In genomic region chr1:32714277-32714676, GRCh38 we compare ENCODE assay signal across 21 cellular contexts. TPM values are rescaled to one million over a fixed set of nuclear protein-coding genes. Genes with fewer than 3 reads are reported as not detected.
DNase-seq lines count a peak whose midpoint lies in the region; ATAC-seq, FAIRE-seq and TF ChIP-seq lines count a peak whose summit lies in the region.
"Had no signal": no experiment of that assay in that cellular context is flagged by ENCODE, and none has a peak within 500 bp of the region (broad histone marks: within the 10 kb centered on the region; RNA-seq: fewer than 3 reads in every experiment).

No MANE protein-coding gene starts in this region.

- H3K9ac ChIP-seq in HepG2 (ENCODE audit: insufficient read depth, low read depth, low read length): no peak overlapping the region

- peak overlapping the region; percentile 83 for H3K27ac ChIP-seq in PC-9
- H3K27ac ChIP-seq in HepG2 (ENCODE audit: extremely low read length, insufficient read depth, low read length): peak overlapping the region; percentile 20
- H3K27ac ChIP-seq in prostate gland: no peak overlapping the region
- H3K27ac ChIP-seq: Peyer's patch, SJSA1 had no signal

- TF ChIP-seq CTCF in PC-9 (conservative IDR thresholded peaks at IDR 0.05): no peak
- TF ChIP-seq CTCF in epithelial cell of esophagus (IDR thresholded peaks at IDR 0.05; ENCODE audit: insufficient read depth, low read depth, low read length, missing control alignments): no peak
- no peak for TF ChIP-seq CTCF in HepG2 (CRISPR knock-in tag; IDR thresholded peaks at IDR 0.05)
- TF ChIP-seq CTCF in prostate gland (IDR thresholded peaks at IDR 0.05): no peak

- H3K4me3 ChIP-seq in PC-9 (no peak overlapping the region), epithelial cell of esophagus (ENCODE audit: low read length) (no peak overlapping the region), HepG2 (replicated peaks in 1 of 3; ENCODE audit: insufficient read depth in 1 of 3, low read depth in 2 of 3, low read length in 3 of 3) (peak overlapping the region in 1 of 3 experiments; percentile 30; a peak in 1 of 6 replicates), prostate gland (no peak overlapping the region)
- H3K4me3 ChIP-seq: GM23338, Peyer's patch, SJSA1 had no signal

- no peaks in the 10 kb centered on the region for H3K79me2 ChIP-seq in PC-9 (ENCODE audit: low read depth)
- no peaks in the 10 kb centered on the region for H3K79me2 ChIP-seq in HepG2 (ENCODE audit: insufficient read depth, low read length)

- H3K4me1 ChIP-seq in PC-9 (replicated peaks; ENCODE audit: insufficient read depth) (peaks cover 44% of the 10 kb centered on the region), HepG2 (ENCODE audit: insufficient read depth, low read length) (peaks cover 88% of the 10 kb centered on the region), prostate gland (replicated peaks) (peaks cover 12% of the 10 kb centered on the region)
- H3K4me1 ChIP-seq: BE2C had no signal

- in situ Hi-C loops in HepG2 (cut with HindIII; ENCODE audit: extremely low pct_ligation_motif_present, low pct_unique_long_range_greater_than_20kb): loop anchor here (5.0 kb wide), 1 partner anchor 53 kb away; no protein-coding TSS in a partner anchor

- DNase-seq in PC-9: no peak
- peak; percentile 51 for DNase-seq in epithelial cell of esophagus (ENCODE audit: low read depth)
- DNase-seq in HepG2 (ENCODE audit: low spot score): peak; percentile 90
- peak; percentile 74 for DNase-seq in renal cortical epithelial cell (ENCODE audit: low read depth)
- DNase-seq in germinal center (ENCODE audit: low spot score): no peak
- no peak for DNase-seq in medulla oblongata (ENCODE audit: extremely low spot score)
- no peak for DNase-seq in prostate gland (ENCODE audit: low spot score)
- DNase-seq: BE2C, HCEC 1CT, MV-4-11, NCI-H1694 treated with DMSO at 0.1 percent for 48 hours, NCI-H2081 treated with DMSO at 0.1 percent for 48 hours, NCI-H2171 treated with DMSO at 0.1 percent for 48 hours, NCI-H524 treated with DMSO at 0.1 percent for 48 hours, NCI-H82, Peyer's patch had no signal

- POLR2A ChIA-PET in PC-9 (lab: Charles Lee; ENCODE audit: unreplicated experiment) (no interaction called here), HepG2 (lab: Yijun Ruan, JAX) (interaction anchor here (3.6 to 4.4 kb wide), 2 partner anchors 23 to 59 kb away, joined by 27 to 51 read pairs; no protein-coding TSS in a partner anchor)

- 2% methylated on average over 3 of the region's 4 CpGs for WGBS in HepG2 (ENCODE audit: low lambda C conversion rate)
- 79% methylated on average over 4 of the region's 4 CpGs for WGBS in prostate gland

- BruUV-seq in PC-9 (replicated peaks; lab: Mats Ljungman, UMichigan): no TSS peak
- no TSS peak for BruUV-seq in HepG2 (replicated peaks; lab: Mats Ljungman, UMichigan)

- CTCF ChIA-PET in PC-9 (lab: Charles Lee): interaction anchor here (4.6 kb wide), 1 partner anchor 61 kb away, joined by 20 read pairs; no protein-coding TSS in a partner anchor
- CTCF ChIA-PET in HepG2 (lab: Yijun Ruan, JAX; ENCODE audit: low intra/inter-chr PET ratio, low total read pairs): interaction anchor here (4.2 kb wide), 1 partner anchor 60 kb away, joined by 88 read pairs; no protein-coding TSS in a partner anchor

- TF ChIP-seq RAD21 in HepG2 (CRISPR knock-in tag; IDR thresholded peaks at IDR 0.05): no peak

- H2AFZ ChIP-seq in PC-9 (no peak overlapping the region), HepG2 (ENCODE audit: low read length) (peak overlapping the region; percentile 73)
- H2AFZ ChIP-seq: GM23338 had no signal

- H3K4me2 ChIP-seq in PC-9 (no peak overlapping the region), HepG2 (ENCODE audit: low read depth, low read length) (peak overlapping the region; percentile 65)
- H3K4me2 ChIP-seq: GM23338 had no signal

- peak; percentile 62 for FAIRE-seq in HepG2 (lab: Jason Lieb, UNC)
- FAIRE-seq: GM12892 had no signal

- H3K36me3 ChIP-seq in PC-9 (ENCODE audit: low read depth): no peaks in the 10 kb centered on the region
- no peaks in the 10 kb centered on the region for H3K36me3 ChIP-seq in HepG2 (replicated peaks in 1 of 2; ENCODE audit: control insufficient read depth in 1 of 2, insufficient read depth in 2 of 2, low read length in 2 of 2)
- no peaks in the 10 kb centered on the region for H3K36me3 ChIP-seq in prostate gland
- H3K36me3 ChIP-seq: BE2C, Peyer's patch had no signal

- TF ChIP-seq EP300 in HepG2 (IDR thresholded peaks at IDR 0.05; ENCODE audit: low read depth in 2 of 2, low read length in 2 of 2) (peak; percentile 33 to 54; a peak in 1 of 4 replicates), HepG2 (CRISPR knock-in tag; IDR thresholded peaks at IDR 0.05; ENCODE audit: borderline replicate concordance) (peak; percentile 59)

- no peak for TF ChIP-seq POLR2A in HepG2 (IDR thresholded peaks at IDR 0.05; ENCODE audit: insufficient read depth in 1 of 2, low read depth in 2 of 2, low read length in 2 of 2)
- no peak for TF ChIP-seq POLR2A in prostate gland (IDR thresholded peaks at IDR 0.05)

- intact Hi-C loops in PC-9 (cut with micrococcal nuclease; ENCODE audit: unreplicated experiment) (loop anchor here (5.0 to 10.0 kb wide), 2 partner anchors 103 to 371 kb away; partner anchors contain the start of genes AZIN2, S100PBP and YARS1), HepG2 (cut with micrococcal nuclease; ENCODE audit: unreplicated experiment) (loop anchor here (10.0 kb wide), 1 partner anchor 161 kb away; the partner anchor contains the start of gene FNDC5), prostate gland (cut with DNase I) (loop anchor here (5.0 kb wide), 1 partner anchor 158 kb away; the partner anchor contains the start of gene FNDC5)

- ATAC-seq in HepG2: peak; percentile 24
- no peak for ATAC-seq in activated CD4-positive, CD25-positive, alpha-beta regulatory T cell treated with anti-CD3 and anti-CD28 coated beads, Interleukin-2, amount 50 U/mL, for 24 hours
- ATAC-seq: GM23338 had no signal

- H4K20me1 ChIP-seq in PC-9 (ENCODE audit: insufficient read depth) (no peaks in the 10 kb centered on the region), HepG2 (ENCODE audit: insufficient read depth, low read length) (no peaks in the 10 kb centered on the region)

- no peaks in the 10 kb centered on the region for H3K9me3 ChIP-seq in PC-9 (ENCODE audit: insufficient read depth, low read depth)
- no peaks in the 10 kb centered on the region for H3K9me3 ChIP-seq in HepG2 (ENCODE audit: low read length)
- no peaks in the 10 kb centered on the region for H3K9me3 ChIP-seq in prostate gland
- H3K9me3 ChIP-seq: BE2C, Peyer's patch, SJSA1 had no signal

- no peaks in the 10 kb centered on the region for H3K9me2 ChIP-seq in PC-9 (ENCODE audit: insufficient read depth)

- H3K27me3 ChIP-seq in PC-9 (ENCODE audit: insufficient read depth, low read depth) (no peaks in the 10 kb centered on the region), HepG2 (ENCODE audit: control insufficient read depth in 1 of 2, insufficient read depth in 2 of 2, low read length in 2 of 2) (no peaks in the 10 kb centered on the region), prostate gland (replicated peaks; ENCODE audit: insufficient read depth) (no peaks in the 10 kb centered on the region)
- H3K27me3 ChIP-seq: BE2C, Peyer's patch, SJSA1 had no signal

- peaks cover 36% of the 10 kb centered on the region for H3F3A ChIP-seq in PC-9 (ENCODE audit: insufficient read depth, low read depth)

TF ChIP-seq in HepG2, 621 proteins besides CTCF, POLR2A, EP300 and RAD21 (continues in another document):
- TF ChIP-seq ZMAT3 (CRISPR knock-in tag; conservative IDR thresholded peaks at IDR 0.05) (0 out of 2 replicates have a peak, but pooled peaks have one; percentile 38), CEBPB (IDR thresholded peaks at IDR 0.05; ENCODE audit: borderline replicate concordance, low read depth, low read length) (peak; percentile 53; the same call in 1 of the 2 replicates), HMG20B (CRISPR knock-in tag; conservative IDR thresholded peaks at IDR 0.05) (0 out of 2 replicates have a peak, but pooled peaks have one; percentile 55), DPF2 (CRISPR knock-in tag; IDR thresholded peaks at IDR 0.05; ENCODE audit: borderline replicate concordance, low read depth) (peak; percentile 84), ZKSCAN1 (IDR thresholded peaks at IDR 0.05; ENCODE audit: low read length) (no peak), ZBTB1 (CRISPR knock-in tag; IDR thresholded peaks at IDR 0.05; ENCODE audit: borderline replicate concordance) (no peak), THYN1 (CRISPR knock-in tag; IDR thresholded peaks at IDR 0.05; ENCODE audit: borderline replicate concordance, low read depth) (no peak)

RNA-seq across cellular contexts. Expression of gene SYNC, which starts 11.7 kb away (rescaled TPM):
- total RNA-seq in PC-9 (2021) (2.1 and 2.8 TPM in 2 replicates), HepG2 (2016; rRNA removed; fragmentation: Illumina TruSeq; extraction: Trizol) (5.4 and 7.2 TPM in 2 replicates), renal cortical epithelial cell (53.7 and 68.7 TPM in 2 replicates), prostate gland (10 to 100 TPM in 1 of 2 donors, 1 to 10 TPM in 1; 7.9 to 18.2 TPM)
- total RNA-seq in HepG2 (2016; cell fraction: cytosol; rRNA removed; fragmentation: Illumina TruSeq; extraction: Trizol; ENCODE audit: low read depth): 4.9 and 5.4 TPM in 2 replicates
- total RNA-seq in HepG2 (2016; cell fraction: insoluble cytoplasmic fraction; rRNA removed; fragmentation: Illumina TruSeq; extraction: Trizol): 5.3 and 8.1 TPM in 2 replicates
- 9.5 and 9.8 TPM in 2 replicates for total RNA-seq in HepG2 (2016; cell fraction: membrane; rRNA removed; fragmentation: Illumina TruSeq; extraction: Trizol)
- total RNA-seq in HepG2 (2016; cell fraction: nucleus; rRNA removed; fragmentation: Illumina TruSeq; extraction: Trizol): 2.3 TPM in 2 replicates
- polyA plus RNA-seq in HepG2 (2011; rRNA removed): 2.1 and 2.4 TPM in 2 replicates
- polyA plus RNA-seq in HepG2 (2011; cell fraction: cytosol; rRNA removed): 1.5 and 1.8 TPM in 2 replicates
- 0.77 and 1.0 TPM in 2 replicates for polyA plus RNA-seq in HepG2 (2011; cell fraction: nucleus; rRNA removed)
- polyA plus RNA-seq in HepG2 (2012): 0.56 and 0.93 TPM in 2 replicates
- 5.2 and 6.1 TPM in 2 replicates for polyA plus RNA-seq in HepG2 (2016; cell fraction: cytosol; fragmentation: Illumina TruSeq; extraction: Trizol; ENCODE audit: low read depth)
- 6.7 and 6.9 TPM in 2 replicates for polyA plus RNA-seq in HepG2 (2016; cell fraction: insoluble cytoplasmic fraction; fragmentation: Illumina TruSeq; extraction: Trizol; ENCODE audit: low read depth)
- 7.6 and 7.9 TPM in 2 replicates for polyA plus RNA-seq in HepG2 (2016; cell fraction: membrane; fragmentation: Illumina TruSeq; extraction: Trizol; ENCODE audit: low read depth)
- 2.5 and 2.7 TPM in 2 replicates for polyA plus RNA-seq in HepG2 (2016; cell fraction: nucleus; fragmentation: Illumina TruSeq; extraction: Trizol; ENCODE audit: insufficient read depth, low read depth)
- 0.74 and 6.6 TPM in 2 replicates for polyA minus RNA-seq in HepG2 (2011; rRNA and poly(A)+ RNA removed; ENCODE audit: low replicate concordance)
- polyA minus RNA-seq in HepG2 (2011; cell fraction: cytosol; rRNA and poly(A)+ RNA removed): 1.2 and 1.5 TPM in 2 replicates
- polyA minus RNA-seq in HepG2 (2011; cell fraction: nucleus; rRNA and poly(A)+ RNA removed): 1.7 and 1.9 TPM in 2 replicates
- total RNA-seq: GM23338 had no signal
- polyA plus RNA-seq: GM23338, IgD-negative memory B cell had no signal

Comparison
In these comparisons a context has a peak if more than half of its experiments do, and no peak if none do; other contexts are left out.
1. DNase-seq: peak in epithelial cell of esophagus (single experiment), HepG2 (single experiment) and renal cortical epithelial cell (single experiment); none in PC-9 (0 of 2), germinal center (single experiment), medulla oblongata (single experiment) and prostate gland (single experiment).
2. H3K27ac ChIP-seq: peak in PC-9 (single experiment) and HepG2 (single experiment); none in prostate gland (0 of 2).